In the genomic region with DNA sequence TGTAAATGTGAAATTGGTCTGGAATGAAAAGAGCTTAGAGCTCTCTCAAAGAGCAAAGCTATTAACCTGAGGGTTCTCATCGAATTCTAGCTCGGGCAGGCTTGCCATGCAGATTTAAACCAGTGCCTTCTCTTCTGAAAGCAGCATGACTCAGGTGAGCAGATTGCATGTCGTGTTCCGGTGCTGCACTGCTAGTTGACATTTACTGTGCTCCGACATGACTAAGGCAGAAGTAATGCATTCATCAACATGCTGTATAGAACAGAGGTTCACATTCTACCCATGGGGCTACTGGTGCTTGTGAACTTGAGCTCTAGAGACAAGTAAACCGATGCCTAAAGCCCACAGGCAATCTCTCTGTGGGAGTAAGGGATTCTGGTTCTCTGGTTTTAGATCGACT, we compare ENCODE assay signal across 17 cellular contexts.
DNase-seq lines count a peak whose midpoint lies in the region; ATAC-seq, FAIRE-seq and TF ChIP-seq lines count a peak whose summit lies in the region.
"Had no signal": no experiment of that assay in that cellular context is flagged by ENCODE, and none has a peak within 500 bp of the region (broad histone marks: within the 10 kb centered on the region; RNA-seq: fewer than 3 reads in every experiment).

No MANE protein-coding gene starts in this region.

- no peak overlapping the region for H3K4me3 ChIP-seq in breast epithelium
- H3K4me3 ChIP-seq in keratinocyte (ENCODE audit: control insufficient read depth in 2 of 3, extremely low read depth in 1 of 3, insufficient read depth in 2 of 3, low read depth in 1 of 3, low read length in 3 of 3): no peak overlapping the region
- H3K4me3 ChIP-seq: tibial artery had no signal

- H3K9me3 ChIP-seq in breast epithelium (no peaks in the 10 kb centered on the region), keratinocyte (ENCODE audit: control insufficient read depth, low read depth, low read length) (no peaks in the 10 kb centered on the region)
- H3K9me3 ChIP-seq: tibial artery had no signal

- H3K27me3 Mint-ChIP-seq in MCF 10A (ENCODE audit: insufficient read depth, unreplicated experiment): no peaks in the 10 kb centered on the region
- H3K27me3 Mint-ChIP-seq in naive thymus-derived CD8-positive, alpha-beta T cell: no peaks in the 10 kb centered on the region
- H3K27me3 Mint-ChIP-seq: activated CD4-positive, alpha-beta T cell treated with anti-CD3 and anti-CD28 coated beads, Interleukin-2, amount 10 ng/mL, durations not matched to agents 7 days and 5 days; stimulated activated naive B cell treated with anti-CD40 and anti-IgM and Interleukin-4, amounts not matched to agents 10 μg/mL and 1 μg/mL and 100 μg/mL, for 72 hours had no signal

- H3K36me3 ChIP-seq in breast epithelium (no peaks in the 10 kb centered on the region), keratinocyte (ENCODE audit: control insufficient read depth in 2 of 2, extremely low read depth in 1 of 2, insufficient read depth in 2 of 2, low read length in 2 of 2) (no peaks in the 10 kb centered on the region)
- H3K36me3 ChIP-seq: tibial artery had no signal

- H3K36me3 Mint-ChIP-seq in MCF 10A (ENCODE audit: insufficient read depth, unreplicated experiment): no peaks in the 10 kb centered on the region
- H3K36me3 Mint-ChIP-seq in naive thymus-derived CD8-positive, alpha-beta T cell: no peaks in the 10 kb centered on the region
- H3K36me3 Mint-ChIP-seq: stimulated activated naive B cell treated with anti-CD40 and anti-IgM and Interleukin-4, amounts not matched to agents 10 μg/mL and 1 μg/mL and 100 μg/mL, for 72 hours had no signal

- peak overlapping the region; percentile 43 for H3K4me2 ChIP-seq in keratinocyte (ENCODE audit: control insufficient read depth, extremely low read depth, insufficient read depth, low read depth, low read length)

- CTCF ChIA-PET in MCF 10A (lab: Yijun Ruan, JAX): interaction anchor here (0.6 to 1.2 kb wide), 5 partner anchors 12 to 1016 kb away, joined by 3 to 5 read pairs (median 3); no protein-coding TSS in a partner anchor

- POLR2A ChIA-PET in MCF 10A (lab: Yijun Ruan, JAX): interaction anchor here (0.8 to 1.3 kb wide), 2 partner anchors 36 to 67 kb away, joined by 3 read pairs; no protein-coding TSS in a partner anchor
- POLR2A ChIA-PET in naive thymus-derived CD8-positive, alpha-beta T cell (lab: Charles Lee): no interaction called here

- no peaks in the 10 kb centered on the region for H3K9me1 ChIP-seq in keratinocyte (ENCODE audit: control insufficient read depth, extremely low read depth, insufficient read depth, low read length)

- peak overlapping the region; percentile 61 for H3K27ac Mint-ChIP-seq in MCF 10A (ENCODE audit: low read depth, unreplicated experiment)
- no peak overlapping the region for H3K27ac Mint-ChIP-seq in naive thymus-derived CD8-positive, alpha-beta T cell
- H3K27ac Mint-ChIP-seq: activated CD4-positive, alpha-beta T cell treated with anti-CD3 and anti-CD28 coated beads, Interleukin-2, amount 10 ng/mL, durations not matched to agents 7 days and 5 days; stimulated activated naive B cell treated with anti-CD40 and anti-IgM and Interleukin-4, amounts not matched to agents 10 μg/mL and 1 μg/mL and 100 μg/mL, for 72 hours had no signal

- H3K4me1 ChIP-seq in breast epithelium (no peaks in the 10 kb centered on the region), keratinocyte (ENCODE audit: control insufficient read depth, extremely low read depth, insufficient read depth, low read length) (peaks cover 26% of the 10 kb centered on the region)
- H3K4me1 ChIP-seq: tibial artery had no signal

- TF ChIP-seq CTCF in MCF 10A (IDR thresholded peaks at IDR 0.05; ENCODE audit: unreplicated experiment) (no peak), breast epithelium (IDR thresholded peaks at IDR 0.05) (no peak), keratinocyte (optimal IDR thresholded peaks at IDR 0.05 in 1 of 3, IDR thresholded peaks at IDR 0.05 in 1 of 3, conservative IDR thresholded peaks at IDR 0.05 in 1 of 3; ENCODE audit: extremely low read depth in 1 of 3, insufficient read depth in 2 of 3, low read length in 3 of 3) (no peak)

- no peaks in the 10 kb centered on the region for H4K20me1 ChIP-seq in keratinocyte (ENCODE audit: control insufficient read depth, extremely low read depth, insufficient read depth, low read length)

- H2AFZ ChIP-seq in keratinocyte (ENCODE audit: control insufficient read depth, low read length): no peak overlapping the region

- peak; percentile 80 for DNase-seq in MCF 10A (ENCODE audit: unreplicated experiment)
- no peak for DNase-seq in breast epithelium (ENCODE audit: low spot score in 2 of 2)
- DNase-seq in amniotic epithelial cell (ENCODE audit: low read depth): peak; percentile 44
- peak; percentile 77 for DNase-seq in keratinocyte (ENCODE audit: low read depth, low spot score)
- DNase-seq in naive thymus-derived CD8-positive, alpha-beta T cell: no peak
- no peak for DNase-seq in SKM-1 treated with dmso at 0.1 percent for 144 hours (lab: John Stamatoyannopoulos, UW; ENCODE audit: unreplicated experiment)
- DNase-seq: 8988T; activated CD4-positive, alpha-beta T cell treated with anti-CD3 and anti-CD28 coated beads, Interleukin-2, amount 10 ng/mL, durations not matched to agents 7 days and 5 days; activated naive CD4-positive, alpha-beta T cell treated with anti-CD3 and anti-CD28 coated beads, Interleukin-2, amount 50 U/mL, for 16 hours; hippocampal formation; Karpas-422; left ventricle myocardium superior; NCI-H1436; stimulated activated naive B cell treated with anti-CD40 and anti-IgM and Interleukin-4, amounts not matched to agents 10 μg/mL and 1 μg/mL and 100 μg/mL, for 72 hours; tibial artery had no signal

- intact Hi-C loops in MCF 10A (cut with micrococcal nuclease): no loop called here
- intact Hi-C loops in breast epithelium (cut with DNase I; ENCODE audit: low total_unique reads): no loop called here

- no TSS peak for BruUV-seq in MCF 10A (replicated peaks; lab: Mats Ljungman, UMichigan)

- H3K4me3 Mint-ChIP-seq in MCF 10A (ENCODE audit: unreplicated experiment): no peak overlapping the region
- no peak overlapping the region for H3K4me3 Mint-ChIP-seq in naive thymus-derived CD8-positive, alpha-beta T cell
- H3K4me3 Mint-ChIP-seq: activated CD4-positive, alpha-beta T cell treated with anti-CD3 and anti-CD28 coated beads, Interleukin-2, amount 10 ng/mL, durations not matched to agents 7 days and 5 days; stimulated activated naive B cell treated with anti-CD40 and anti-IgM and Interleukin-4, amounts not matched to agents 10 μg/mL and 1 μg/mL and 100 μg/mL, for 72 hours had no signal

- dilution Hi-C loops in keratinocyte (cut with MboI; ENCODE audit: extremely low pct_ligation_motif_present, low sequenced_read_pairs): no loop called here

- ATAC-seq in naive thymus-derived CD8-positive, alpha-beta T cell: no peak
- ATAC-seq in HG02798 (IDR thresholded peaks at IDR 0.05; ENCODE audit: poor library complexity, unreplicated experiment): no peak
- no peak for ATAC-seq in HG02571 (IDR thresholded peaks at IDR 0.05; ENCODE audit: unreplicated experiment)
- ATAC-seq: left ventricle myocardium superior; stimulated activated naive B cell treated with anti-CD40 and anti-IgM and Interleukin-4, amounts not matched to agents 10 μg/mL and 1 μg/mL and 100 μg/mL, for 72 hours had no signal

- no peaks in the 10 kb centered on the region for H3K9me3 Mint-ChIP-seq in MCF 10A (ENCODE audit: unreplicated experiment)
- H3K9me3 Mint-ChIP-seq in naive thymus-derived CD8-positive, alpha-beta T cell: no peaks in the 10 kb centered on the region
- H3K9me3 Mint-ChIP-seq: stimulated activated naive B cell treated with anti-CD40 and anti-IgM and Interleukin-4, amounts not matched to agents 10 μg/mL and 1 μg/mL and 100 μg/mL, for 72 hours had no signal

- H3K79me2 ChIP-seq in keratinocyte (ENCODE audit: control insufficient read depth, insufficient read depth, low read length): no peaks in the 10 kb centered on the region

- H3K27me3 ChIP-seq in breast epithelium (no peaks in the 10 kb centered on the region), keratinocyte (ENCODE audit: control insufficient read depth, extremely low read depth, insufficient read depth, low read length) (no peaks in the 10 kb centered on the region)
- H3K27me3 ChIP-seq: tibial artery had no signal

- no peak overlapping the region for H3K9ac ChIP-seq in keratinocyte (ENCODE audit: control insufficient read depth, extremely low read depth, insufficient read depth, low read length)

- peak; percentile 98 for FAIRE-seq in keratinocyte (lab: Jason Lieb, UNC)

- peaks cover 13% of the 10 kb centered on the region for H3K4me1 Mint-ChIP-seq in MCF 10A (ENCODE audit: insufficient read depth, unreplicated experiment)
- no peaks in the 10 kb centered on the region for H3K4me1 Mint-ChIP-seq in naive thymus-derived CD8-positive, alpha-beta T cell
- H3K4me1 Mint-ChIP-seq: activated CD4-positive, alpha-beta T cell treated with anti-CD3 and anti-CD28 coated beads, Interleukin-2, amount 10 ng/mL, durations not matched to agents 7 days and 5 days; stimulated activated naive B cell treated with anti-CD40 and anti-IgM and Interleukin-4, amounts not matched to agents 10 μg/mL and 1 μg/mL and 100 μg/mL, for 72 hours had no signal

- TF ChIP-seq POLR2A in breast epithelium (IDR thresholded peaks at IDR 0.05): no peak

- H3K27ac ChIP-seq in breast epithelium (no peak overlapping the region), keratinocyte (ENCODE audit: control insufficient read depth, insufficient read depth, low read length) (no peak overlapping the region)
- H3K27ac ChIP-seq: tibial artery had no signal

Comparison
In these comparisons a context has a peak if more than half of its experiments do, and no peak if none do; other contexts are left out.
1. DNase-seq: peak in MCF 10A (single experiment), amniotic epithelial cell (single experiment) and keratinocyte (single experiment); none in breast epithelium (0 of 2), naive thymus-derived CD8-positive, alpha-beta T cell (0 of 10) and SKM-1 treated with dmso at 0.1 percent for 144 hours (single experiment).